ENCODE assay signal across 17 cellular contexts in the genomic region with DNA sequence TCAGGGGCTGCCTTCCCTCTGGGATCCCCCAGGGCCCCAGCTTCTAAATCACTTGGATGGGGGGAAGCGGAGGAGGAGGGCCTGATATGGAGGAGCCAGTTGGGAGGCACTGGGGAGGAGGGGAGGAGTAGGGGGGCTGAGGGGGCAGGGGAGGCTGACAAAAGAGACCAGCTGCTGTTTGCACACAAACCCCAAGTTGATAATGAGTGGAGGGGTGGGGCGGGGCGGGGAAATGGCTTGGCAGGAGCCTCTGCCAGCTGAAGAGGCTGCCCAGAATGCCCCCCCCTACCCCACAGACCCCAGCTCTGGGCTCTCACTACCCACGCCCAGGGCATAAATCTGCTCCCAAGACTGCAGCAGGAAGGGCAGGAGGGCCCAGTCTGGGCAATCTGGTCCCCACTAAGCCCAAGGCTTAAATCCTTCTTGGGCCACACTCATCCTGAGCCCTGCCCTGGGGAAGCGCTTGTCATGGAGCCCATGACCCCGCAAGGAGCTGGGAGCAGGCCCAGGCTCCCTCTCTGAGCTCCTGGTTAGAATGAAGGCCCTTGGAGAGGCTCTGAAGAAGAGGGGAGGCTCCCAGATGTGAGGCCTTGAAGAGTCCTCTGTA. TPM values are rescaled to one million over a fixed set of nuclear protein-coding genes. Genes with fewer than 3 reads are reported as not detected.
DNase-seq lines count a peak whose midpoint lies in the region; ATAC-seq and TF ChIP-seq lines count a peak whose summit lies in the region.
"Had no signal": no experiment of that assay in that cellular context is flagged by ENCODE, and none has a peak within 500 bp of the region (broad histone marks: within the 10 kb centered on the region; RNA-seq: fewer than 3 reads in every experiment).

No MANE protein-coding gene starts in this region.

- no peak overlapping the region for H3K27ac ChIP-seq in spleen
- H3K27ac ChIP-seq: 22Rv1, breast epithelium, thyroid gland had no signal

- peak overlapping the region; percentile 13 for H3K27ac Mint-ChIP-seq in central memory CD8-positive, alpha-beta T cell (ENCODE audit: low read depth)
- H3K27ac Mint-ChIP-seq in stimulated activated memory B cell treated with anti-CD40 and anti-IgM and Interleukin-4, amounts not matched to agents 10 μg/mL and 1 μg/mL and 100 μg/mL, for 72 hours = peak overlapping the region; percentile 92
- H3K27ac Mint-ChIP-seq: activated CD4-positive, alpha-beta memory T cell treated with anti-CD3 and anti-CD28 coated beads for 36 hours had no signal

- peaks cover 0 to 39% (median 25%) of the 10 kb centered on the region in 6 donors for H3K4me1 ChIP-seq in spleen
- H3K4me1 ChIP-seq: breast epithelium had no signal

- peak; percentile 41 for DNase-seq in DMS79 treated with DMSO at 0.1 percent for 48 hours (lab: John Stamatoyannopoulos, UW)
- DNase-seq in DMS79 (lab: John Stamatoyannopoulos, UW) = no peak
- peak; percentile 79 for DNase-seq in NCI-H1694 (lab: John Stamatoyannopoulos, UW)
- DNase-seq in central memory CD8-positive, alpha-beta T cell (ENCODE audit: low spot score in 2 of 2) = no peak
- no peak for DNase-seq in stimulated activated naive CD4-positive, alpha-beta T cell treated with Interleukin-2 at 50 U/mL for 16 hours (lab: John Stamatoyannopoulos, UW)
- DNase-seq in spleen = no peak
- DNase-seq in stimulated activated CD8-positive, alpha-beta memory T cell treated with anti-CD3 and anti-CD28 coated beads, Interleukin-4, amount 100 ng/mL, for 48 hours = no peak
- DNase-seq: activated CD4-positive, alpha-beta memory T cell treated with anti-CD3 and anti-CD28 coated beads for 36 hours; activated gamma-delta T cell; nephron progenitor cell; thyroid gland had no signal

- no peaks in the 10 kb centered on the region for H3K36me3 Mint-ChIP-seq in central memory CD8-positive, alpha-beta T cell (ENCODE audit: insufficient read depth)
- H3K36me3 Mint-ChIP-seq in stimulated activated memory B cell treated with anti-CD40 and anti-IgM and Interleukin-4, amounts not matched to agents 10 μg/mL and 1 μg/mL and 100 μg/mL, for 72 hours = no peaks in the 10 kb centered on the region
- H3K36me3 Mint-ChIP-seq: activated CD4-positive, alpha-beta memory T cell treated with anti-CD3 and anti-CD28 coated beads for 36 hours; IgD-negative memory B cell had no signal

- no peak overlapping the region for H3K4me3 Mint-ChIP-seq in central memory CD8-positive, alpha-beta T cell
- H3K4me3 Mint-ChIP-seq in stimulated activated memory B cell treated with anti-CD40 and anti-IgM and Interleukin-4, amounts not matched to agents 10 μg/mL and 1 μg/mL and 100 μg/mL, for 72 hours = no peak overlapping the region
- H3K4me3 Mint-ChIP-seq: activated CD4-positive, alpha-beta memory T cell treated with anti-CD3 and anti-CD28 coated beads for 36 hours had no signal

- peaks cover 5% of the 10 kb centered on the region for H3K4me1 Mint-ChIP-seq in central memory CD8-positive, alpha-beta T cell
- peaks cover 56% of the 10 kb centered on the region for H3K4me1 Mint-ChIP-seq in stimulated activated memory B cell treated with anti-CD40 and anti-IgM and Interleukin-4, amounts not matched to agents 10 μg/mL and 1 μg/mL and 100 μg/mL, for 72 hours

- no peak for TF ChIP-seq POLR2A in spleen (IDR thresholded peaks at IDR 0.05)

- 87 to 97% (median 89%) methylated on average over 4 to 6 of the region's 6 CpGs for WGBS in spleen, 5 donors

- intact Hi-C loops in spleen (cut with DNase I; ENCODE audit: low total_unique reads) = no loop called here

- H3K9me3 ChIP-seq in spleen = no peaks in the 10 kb centered on the region
- H3K9me3 ChIP-seq: breast epithelium, thyroid gland had no signal

- H3K27me3 Mint-ChIP-seq in central memory CD8-positive, alpha-beta T cell = peaks cover 18% of the 10 kb centered on the region
- no peaks in the 10 kb centered on the region for H3K27me3 Mint-ChIP-seq in stimulated activated memory B cell treated with anti-CD40 and anti-IgM and Interleukin-4, amounts not matched to agents 10 μg/mL and 1 μg/mL and 100 μg/mL, for 72 hours

- H3K36me3 ChIP-seq in spleen = no peaks in the 10 kb centered on the region
- H3K36me3 ChIP-seq: breast epithelium, thyroid gland had no signal

- TF ChIP-seq CTCF in spleen (IDR thresholded peaks at IDR 0.05 in 8 of 11, conservative IDR thresholded peaks at IDR 0.05 in 3 of 11) = no peak

- H3K9me3 Mint-ChIP-seq in central memory CD8-positive, alpha-beta T cell = no peaks in the 10 kb centered on the region
- no peaks in the 10 kb centered on the region for H3K9me3 Mint-ChIP-seq in stimulated activated memory B cell treated with anti-CD40 and anti-IgM and Interleukin-4, amounts not matched to agents 10 μg/mL and 1 μg/mL and 100 μg/mL, for 72 hours
- H3K9me3 Mint-ChIP-seq: activated CD4-positive, alpha-beta memory T cell treated with anti-CD3 and anti-CD28 coated beads for 36 hours; IgD-negative memory B cell; nephron progenitor cell had no signal

- peaks cover 0 to 15% (median 0%) of the 10 kb centered on the region in 7 donors for H3K27me3 ChIP-seq in spleen (replicated peaks in 1 of 7)
- H3K27me3 ChIP-seq: breast epithelium, thyroid gland had no signal

- no peak overlapping the region for H3K4me3 ChIP-seq in spleen
- H3K4me3 ChIP-seq: breast epithelium, skin epidermis, thyroid gland had no signal

- ATAC-seq in central memory CD8-positive, alpha-beta T cell (replicated peaks; ENCODE audit: extremely low read depth, poor library complexity, severe bottlenecking) = no peak
- ATAC-seq in stimulated activated memory B cell treated with anti-CD40 and anti-IgM and Interleukin-4, amounts not matched to agents 10 μg/mL and 1 μg/mL and 100 μg/mL, for 72 hours = no peak
- ATAC-seq: left colon had no signal

RNA-seq across cellular contexts. Expression of a gene that starts 24.9 kb away (rescaled TPM):
- 100 to 1,000 TPM; 509 to 901 (median 767) TPM for total RNA-seq in spleen
- polyA plus RNA-seq in spleen = 1,000 to 10,000 TPM; 1,653 to 2,114 (median 1,725) TPM

Comparison
In these comparisons a context has a peak if more than half of its experiments do, and no peak if none do; other contexts are left out.
1. DNase-seq: peak in DMS79 treated with DMSO at 0.1 percent for 48 hours (single experiment) and NCI-H1694 (single experiment); none in DMS79 (single experiment), central memory CD8-positive, alpha-beta T cell (0 of 2), stimulated activated naive CD4-positive, alpha-beta T cell treated with Interleukin-2 at 50 U/mL for 16 hours (single experiment), spleen (single experiment) and stimulated activated CD8-positive, alpha-beta memory T cell treated with anti-CD3 and anti-CD28 coated beads, Interleukin-4, amount 100 ng/mL, for 48 hours (single experiment).